16 cellular contexts compared by ENCODE assay signal in genomic region chr1:59999006-59999405, GRCh38.
"Had no signal": no experiment of that assay in that cellular context is flagged by ENCODE, and none has a peak within 500 bp of the region (broad histone marks: within the 10 kb centered on the region; RNA-seq: fewer than 3 reads in every experiment).

No MANE protein-coding gene starts in this region.

- H3K36me3 ChIP-seq: adrenal gland, lower lobe of right lung, spleen, tibial nerve had no signal

- H3K27ac ChIP-seq: adrenal gland, lower lobe of right lung, tibial nerve had no signal

- H3K4me3 ChIP-seq: adrenal gland, lower lobe of right lung, spleen, tibial nerve had no signal

- H3K4me1 ChIP-seq: lower lobe of right lung, spleen had no signal

- H3K27me3 ChIP-seq: adrenal gland, tibial nerve had no signal

- DNase-seq: activated T-cell treated with anti-CD3 and anti-CD28 coated beads, Interleukin-2, amount 50 U/mL, for 1 hour; adrenal gland; effector CD4-positive, alpha-beta T cell; foreskin melanocyte; immature natural killer cell; lower lobe of right lung; naive B cell; occipital lobe; posterior cingulate gyrus; spleen; T1000 had no signal

- ATAC-seq: activated naive CD4-positive, alpha-beta T cell treated with anti-CD3 and anti-CD28 coated beads, Interleukin-2, amount 50 U/mL, for 72 hours; activated T-helper 17 cell treated with anti-CD3 and anti-CD28 coated beads, Interleukin-2, amount 50 U/mL, for 72 hours; left lobe of liver; lower lobe of right lung; WTC11 had no signal

- H3K9me3 ChIP-seq: adrenal gland, lower lobe of right lung, spleen, tibial nerve had no signal
